In genomic region chr13:71865858-71866172, GRCh38 we compare ENCODE assay signal across 8 cellular contexts. TPM values are rescaled to one million over a fixed set of nuclear protein-coding genes. Genes with fewer than 3 reads are reported as not detected.
DNase-seq lines count a peak whose midpoint lies in the region; TF ChIP-seq lines count a peak whose summit lies in the region.

No MANE protein-coding gene starts in this region.

- POLR2A ChIA-PET in OCI-LY7 (lab: Charles Lee): no interaction called here

- no peaks in the 10 kb centered on the region for H3K9me2 ChIP-seq in OCI-LY7 (ENCODE audit: insufficient read depth, low read length)

- intact Hi-C loops in colonic mucosa (cut with DNase I) (no loop called here), OCI-LY7 (cut with micrococcal nuclease; ENCODE audit: unreplicated experiment) (no loop called here)

- BruUV-seq in OCI-LY7 (replicated peaks; lab: Mats Ljungman, UMichigan): no TSS peak

- H3K27me3 ChIP-seq in colonic mucosa: no peaks in the 10 kb centered on the region

- H3K4me2 ChIP-seq in OCI-LY7 (ENCODE audit: low read length): no peak overlapping the region

- no peaks in the 10 kb centered on the region for H3K79me2 ChIP-seq in OCI-LY7 (ENCODE audit: insufficient read depth, low read depth, low read length)

- no peaks in the 10 kb centered on the region for H4K20me1 ChIP-seq in OCI-LY7 (ENCODE audit: insufficient read depth, low read length)

- WGBS in mesodermal cell (ENCODE audit: insufficient coverage in 2 of 2), 2 experiments: 0% methylated on average over 12 of the region's 18 CpGs

- TF ChIP-seq CTCF in colonic mucosa (IDR thresholded peaks at IDR 0.05) (no peak), OCI-LY7 (conservative IDR thresholded peaks at IDR 0.05; ENCODE audit: low read length) (no peak)

- H3K9ac ChIP-seq in colonic mucosa (ENCODE audit: low read depth in 2 of 2, low read length in 2 of 2): peak overlapping the region; percentile 87 to 88

- no peak overlapping the region for H2AFZ ChIP-seq in OCI-LY7 (ENCODE audit: low read length)

- peak overlapping the region; percentile 82 for H3K27ac ChIP-seq in colonic mucosa
- no peak overlapping the region for H3K27ac ChIP-seq in mesodermal cell (ENCODE audit: low read depth, low read length, severe bottlenecking)
- no peak overlapping the region for H3K27ac ChIP-seq in OCI-LY7 (ENCODE audit: low read depth, low read length, poor library complexity, severe bottlenecking)

- H3K9me3 ChIP-seq in colonic mucosa (no peaks in the 10 kb centered on the region), mesodermal cell (ENCODE audit: control insufficient read depth, low read length) (no peaks in the 10 kb centered on the region), OCI-LY7 (ENCODE audit: low read length) (no peaks in the 10 kb centered on the region)

- CTCF ChIA-PET in OCI-LY7 (lab: Charles Lee; ENCODE audit: unreplicated experiment): no interaction called here

- H3K36me3 ChIP-seq in colonic mucosa: no peaks in the 10 kb centered on the region
- no peaks in the 10 kb centered on the region for H3K36me3 ChIP-seq in mesodermal cell (ENCODE audit: control insufficient read depth, insufficient read depth, low read length)
- no peaks in the 10 kb centered on the region for H3K36me3 ChIP-seq in OCI-LY7 (ENCODE audit: insufficient read depth, low read length)

- DNase-seq in ELF-1 (ENCODE audit: low read depth, low spot score): peak; percentile 50
- no peak for DNase-seq in Jurkat, Clone E6-1 (ENCODE audit: low read depth, low spot score)
- peak; percentile 26 for DNase-seq in colonic mucosa
- DNase-seq in OCI-LY7 (ENCODE audit: low spot score): no peak
- no peak for DNase-seq in superior temporal gyrus (ENCODE audit: extremely low spot score)
- DNase-seq in GM19240 (ENCODE audit: insufficient read length, low spot score): no peak
- DNase-seq in SHP77 treated with DMSO at 0.1 percent for 48 hours (lab: John Stamatoyannopoulos, UW): no peak

- H3K4me3 ChIP-seq in Jurkat, Clone E6-1 (ENCODE audit: low read length): peak overlapping the region; percentile 46
- H3K4me3 ChIP-seq in colonic mucosa: peak overlapping the region; percentile 86
- H3K4me3 ChIP-seq in mesodermal cell (ENCODE audit: extremely low read depth, insufficient read depth, low read length, poor library complexity, severe bottlenecking): peak overlapping the region; percentile 76
- no peak overlapping the region for H3K4me3 ChIP-seq in OCI-LY7 (ENCODE audit: low read depth, low read length, poor library complexity, severe bottlenecking)

- H3K4me1 ChIP-seq in colonic mucosa: peaks cover under 1% of the 10 kb centered on the region
- H3K4me1 ChIP-seq in mesodermal cell (ENCODE audit: control insufficient read depth, insufficient read depth, low read length, poor library complexity, severe bottlenecking): no peaks in the 10 kb centered on the region
- H3K4me1 ChIP-seq in OCI-LY7 (ENCODE audit: insufficient read depth, low read length, poor library complexity, severe bottlenecking): no peaks in the 10 kb centered on the region

RNA-seq across cellular contexts. Expression of gene DACH1, which starts 1.2 kb away (rescaled TPM):
- 0.29 TPM for polyA plus RNA-seq in Jurkat, Clone E6-1 (2012; ENCODE audit: insufficient read depth, insufficient read length)
- total RNA-seq in colonic mucosa (1 to 10 TPM; 3.9 to 5.2 TPM), OCI-LY7 (2022) (not detected in 2 replicates)
- 13.8 TPM for polyA plus RNA-seq in mesodermal cell (2013, experiment 1 of 2)
- 11.3 TPM for polyA plus RNA-seq in mesodermal cell (2013, experiment 2 of 2)
- not detected in 2 replicates for total RNA-seq in OCI-LY7 (2014; rRNA removed; shearing (Covaris generic))

Comparison
In these comparisons a context has a peak if more than half of its experiments do, and no peak if none do; other contexts are left out.
1. DNase-seq: peak in ELF-1 (single experiment) and colonic mucosa (single experiment); none in Jurkat, Clone E6-1 (single experiment), OCI-LY7 (single experiment), superior temporal gyrus (single experiment), GM19240 (single experiment) and SHP77 treated with DMSO at 0.1 percent for 48 hours (single experiment).
2. RNA of gene DACH1, which starts 1.2 kb away (total RNA-seq): 3.9 to 5.2 TPM in colonic mucosa; not detected in OCI-LY7; every median in the first group is over 4 times any median in the second.